Comparison of ENCODE assay signal across 10 cellular contexts in the genomic region with DNA sequence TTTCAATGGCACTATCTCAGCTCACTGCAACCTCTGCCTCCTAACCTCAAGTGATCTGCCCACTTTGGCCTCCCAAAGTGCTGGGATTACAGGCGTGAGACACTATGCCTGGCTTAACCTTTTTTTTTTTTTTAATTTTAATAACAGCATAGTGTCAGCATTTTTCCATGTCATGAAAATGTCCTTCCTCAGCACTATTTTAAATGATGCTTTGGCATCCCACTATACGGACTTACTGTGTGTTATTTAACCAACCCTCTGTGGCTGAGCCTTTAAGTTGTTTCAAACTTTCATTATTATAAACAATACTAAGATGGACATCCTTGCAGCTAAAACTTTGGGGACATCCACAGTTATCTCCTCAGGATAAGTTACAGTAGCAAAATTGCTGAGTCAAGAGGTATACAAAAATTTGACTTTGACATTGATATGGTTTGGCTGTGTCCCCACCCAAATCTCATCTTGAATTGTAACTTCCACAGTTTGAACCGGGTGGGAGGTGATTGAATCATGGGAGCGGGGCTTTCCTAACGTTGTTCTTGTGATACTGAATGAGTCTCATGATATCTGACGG.
"Had no signal": no experiment of that assay in that cellular context is flagged by ENCODE, and none has a peak within 500 bp of the region (broad histone marks: within the 10 kb centered on the region; RNA-seq: fewer than 3 reads in every experiment).

No MANE protein-coding gene starts in this region.

- H3K27ac Mint-ChIP-seq: HFFc6 had no signal

- ATAC-seq: HCT116 had no signal

- FAIRE-seq: H1, H54, HTR-8/SVneo had no signal

- H2AFZ ChIP-seq: GM23248 had no signal

- H3K4me3 ChIP-seq: GM23248, HAP-1 had no signal

- H3K4me2 ChIP-seq: KMS-11 had no signal

- H3K9me3 Mint-ChIP-seq: HFFc6 had no signal

- H3K36me3 ChIP-seq: HAP-1 had no signal

- DNase-seq: GM23248, HFFc6, Karpas-422, KBM-7 had no signal

- H3K9me3 ChIP-seq: HAP-1 had no signal

- H3K27ac ChIP-seq: GM23248, KMS-11 had no signal

- H3K4me1 ChIP-seq: HAP-1 had no signal

- H3K9ac ChIP-seq: GM23248, KMS-11 had no signal

- H3K4me3 Mint-ChIP-seq: HFFc6 had no signal
